Comparison of ENCODE assay signal across 8 cellular contexts in genomic region chr1:110554871-110555801, GRCh38.
DNase-seq lines count a peak whose midpoint lies in the region; ATAC-seq and TF ChIP-seq lines count a peak whose summit lies in the region.

No MANE protein-coding gene starts in this region.

- H3K27ac ChIP-seq in layer of hippocampus (ENCODE audit: low read depth, low read length), result peak overlapping the region; percentile 85

- H3K4me1 Mint-ChIP-seq in central memory CD8-positive, alpha-beta T cell, result no peaks in the 10 kb centered on the region

- CTCF ChIA-PET in AG04449 (lab: Yijun Ruan, JAX), result interaction anchor here (0.6 to 1.4 kb wide), 5 partner anchors 15 to 55 kb away, joined by 3 to 5 read pairs (median 3); partner anchors contain the start of gene KCNA10

- peaks cover 71% of the 10 kb centered on the region for H3K27me3 Mint-ChIP-seq in central memory CD8-positive, alpha-beta T cell

- no peak overlapping the region for H3K4me3 Mint-ChIP-seq in central memory CD8-positive, alpha-beta T cell

- peak; percentile 54 for ATAC-seq in GM21528 (IDR thresholded peaks at IDR 0.05; ENCODE audit: low FRiP score, unreplicated experiment)
- peak; percentile 49 for ATAC-seq in central memory CD8-positive, alpha-beta T cell (replicated peaks; ENCODE audit: extremely low read depth, poor library complexity, severe bottlenecking)
- no peak for ATAC-seq in GM18909 (IDR thresholded peaks at IDR 0.05; ENCODE audit: poor library complexity, unreplicated experiment)
- ATAC-seq in HG03565 (IDR thresholded peaks at IDR 0.05; ENCODE audit: unreplicated experiment), result no peak

- H3K27me3 ChIP-seq in layer of hippocampus (ENCODE audit: control insufficient read depth, insufficient read depth, low read length), result no peaks in the 10 kb centered on the region

- H3K27ac Mint-ChIP-seq in central memory CD8-positive, alpha-beta T cell (ENCODE audit: low read depth), result no peak overlapping the region

- no peak overlapping the region for H3K4me3 ChIP-seq in AG04449 (ENCODE audit: low read depth, low read length)

- H3K36me3 Mint-ChIP-seq in central memory CD8-positive, alpha-beta T cell (ENCODE audit: insufficient read depth), result no peaks in the 10 kb centered on the region

- peak; percentile 68 for TF ChIP-seq CTCF in AG04449 (IDR thresholded peaks at IDR 0.05; ENCODE audit: insufficient read depth, low read length, missing control alignments)

- POLR2A ChIA-PET in AG04449 (lab: Yijun Ruan, JAX), result no interaction called here

- no peaks in the 10 kb centered on the region for H3K9me3 Mint-ChIP-seq in central memory CD8-positive, alpha-beta T cell

- no peak for DNase-seq in AG04449 (ENCODE audit: low read depth, low spot score)
- peak; percentile 53 for DNase-seq in activated CD4-positive, CD25-positive, alpha-beta regulatory T cell treated with anti-CD3 and anti-CD28 coated beads, Interleukin-2, amount 50 U/mL, for 72 hours
- peak; percentile 28 to 31 for DNase-seq in central memory CD8-positive, alpha-beta T cell (ENCODE audit: low spot score in 2 of 2)
- DNase-seq in stimulated activated CD4-positive, alpha-beta T cell treated with anti-CD3 and anti-CD28 coated beads, Interleukin-4, amount 100 ng/mL, for 1 hour, result peak; percentile 65

Comparison
In these comparisons a context has a peak if more than half of its experiments do, and no peak if none do; other contexts are left out.
1. ATAC-seq: peak in GM21528 (single experiment) and central memory CD8-positive, alpha-beta T cell (single experiment); none in GM18909 (single experiment) and HG03565 (single experiment).